In genomic region chr1:241834733-241835377, GRCh38 we compare ENCODE assay signal across 8 cellular contexts. TPM values are rescaled to one million over a fixed set of nuclear protein-coding genes. Genes with fewer than 3 reads are reported as not detected.
DNase-seq lines count a peak whose midpoint lies in the region; ATAC-seq and TF ChIP-seq lines count a peak whose summit lies in the region.

No MANE protein-coding gene starts in this region.

- H3K4me1 Mint-ChIP-seq in activated CD4-positive, alpha-beta T cell treated with anti-CD3 and anti-CD28 coated beads, Interleukin-2, amount 10 ng/mL, durations not matched to agents 24 days and 14 days = peaks cover 6% of the 10 kb centered on the region

- no peak overlapping the region for H3K4me3 Mint-ChIP-seq in activated CD4-positive, alpha-beta T cell treated with anti-CD3 and anti-CD28 coated beads, Interleukin-2, amount 10 ng/mL, durations not matched to agents 24 days and 14 days

- ATAC-seq in GM21723 (IDR thresholded peaks at IDR 0.05; ENCODE audit: unreplicated experiment) (peak; percentile 44), GM21529 (IDR thresholded peaks at IDR 0.05; ENCODE audit: unreplicated experiment) (no peak)

- H3K9me3 Mint-ChIP-seq in activated CD4-positive, alpha-beta T cell treated with anti-CD3 and anti-CD28 coated beads, Interleukin-2, amount 10 ng/mL, durations not matched to agents 24 days and 14 days = no peaks in the 10 kb centered on the region

- WGBS in testis, 2 donors = 14 to 35% methylated on average over 1 of the region's 1 CpG

- POLR2A ChIA-PET in AG04450 (lab: Yijun Ruan, JAX) = no interaction called here

- H3K27ac ChIP-seq in AG04450 (ENCODE audit: low read depth, low read length) (no peak overlapping the region), Peyer's patch (no peak overlapping the region), testis (no peak overlapping the region)

- DNase-seq in AG04450 (ENCODE audit: low read depth, low spot score) (peak; percentile 32), Peyer's patch (no peak), fibroblast of mammary gland (ENCODE audit: low read depth) (peak; percentile 78), testis (no peak), activated T-cell treated with anti-CD3 and anti-CD28 coated beads for 4 hours (no peak)
- no peak for DNase-seq in activated CD4-positive, alpha-beta T cell treated with anti-CD3 and anti-CD28 coated beads, Interleukin-2, amount 10 ng/mL, durations not matched to agents 24 days and 14 days

- TF ChIP-seq POLR2A in Peyer's patch (IDR thresholded peaks at IDR 0.05) (no peak), testis (IDR thresholded peaks at IDR 0.05) (no peak)

- no peaks in the 10 kb centered on the region for H3K9me3 ChIP-seq in AG04450 (ENCODE audit: control insufficient read depth, insufficient read depth, low read length)
- H3K9me3 ChIP-seq in Peyer's patch = no peaks in the 10 kb centered on the region
- H3K9me3 ChIP-seq in testis = no peaks in the 10 kb centered on the region

- intact Hi-C loops in testis (cut with DNase I; ENCODE audit: low total_unique reads) = loop anchor here (10.0 kb wide), 1 partner anchor 220 kb away; no protein-coding TSS in a partner anchor
- intact Hi-C loops in activated CD4-positive, alpha-beta T cell treated with anti-CD3 and anti-CD28 coated beads, Interleukin-2, amount 10 ng/mL, durations not matched to agents 24 days and 14 days (cut with micrococcal nuclease) = no loop called here

- no peaks in the 10 kb centered on the region for H3K27me3 ChIP-seq in AG04450 (ENCODE audit: control insufficient read depth, insufficient read depth, low read length)
- no peaks in the 10 kb centered on the region for H3K27me3 ChIP-seq in Peyer's patch
- H3K27me3 ChIP-seq in testis = no peaks in the 10 kb centered on the region

- H3K4me3 ChIP-seq in AG04450 (ENCODE audit: low read depth, low read length) (no peak overlapping the region), Peyer's patch (no peak overlapping the region), fibroblast of mammary gland (ENCODE audit: control insufficient read depth, low read depth, low read length) (no peak overlapping the region), testis (no peak overlapping the region)

- TF ChIP-seq CTCF in AG04450 (IDR thresholded peaks at IDR 0.05; ENCODE audit: low read depth, low read length) (peak; percentile 85), Peyer's patch (IDR thresholded peaks at IDR 0.05) (peak in 5 of 6 experiments; percentile 20 to 43 (median 36)), fibroblast of mammary gland (conservative IDR thresholded peaks at IDR 0.05; ENCODE audit: control insufficient read depth, insufficient read depth, low read depth, low read length) (peak; percentile 88), testis (IDR thresholded peaks at IDR 0.05) (peak; percentile 64 to 72 (median 70))

- H3K27ac Mint-ChIP-seq in activated CD4-positive, alpha-beta T cell treated with anti-CD3 and anti-CD28 coated beads, Interleukin-2, amount 10 ng/mL, durations not matched to agents 24 days and 14 days = no peak overlapping the region

- H3K27me3 Mint-ChIP-seq in activated CD4-positive, alpha-beta T cell treated with anti-CD3 and anti-CD28 coated beads, Interleukin-2, amount 10 ng/mL, durations not matched to agents 24 days and 14 days = peaks cover 17% of the 10 kb centered on the region

- H3K4me1 ChIP-seq in Peyer's patch (no peaks in the 10 kb centered on the region), testis (no peaks in the 10 kb centered on the region)

- no peaks in the 10 kb centered on the region for H3K36me3 Mint-ChIP-seq in activated CD4-positive, alpha-beta T cell treated with anti-CD3 and anti-CD28 coated beads, Interleukin-2, amount 10 ng/mL, durations not matched to agents 24 days and 14 days (ENCODE audit: low read depth)

- H3K36me3 ChIP-seq in Peyer's patch = no peaks in the 10 kb centered on the region
- H3K36me3 ChIP-seq in testis (ENCODE audit: low read depth, missing control alignments) = no peaks in the 10 kb centered on the region

- CTCF ChIA-PET in AG04450 (lab: Charles Lee) = interaction anchor here (0.6 to 4.5 kb wide), 22 partner anchors 8 to 315 kb away, joined by 3 to 45 read pairs (median 4); partner anchors contain the start of genes EXO1, FH, KMO and MAP1LC3C

RNA-seq across cellular contexts. Expression of gene EXO1, which starts 13.1 kb away (rescaled TPM):
- polyA plus RNA-seq in AG04450 (2011; rRNA removed) (2.9 and 4.3 TPM in 2 replicates), testis (ENCODE audit: insufficient read depth, low read depth, low replicate concordance) (8.3 TPM)
- polyA minus RNA-seq in AG04450 (2011; rRNA and poly(A)+ RNA removed) = 4.5 and 4.6 TPM in 2 replicates
- total RNA-seq in Peyer's patch (1 to 10 TPM in 3 of 4 donors, under 1 TPM in 1; 0.66 to 5.8 (median 1.8) TPM), testis (1 to 10 TPM; 8.2 to 8.4 TPM)
- 60.9 and 63.5 TPM in 2 replicates for total RNA-seq in activated CD4-positive, alpha-beta T cell treated with anti-CD3 and anti-CD28 coated beads, Interleukin-2, amount 10 ng/mL, durations not matched to agents 24 days and 14 days

Comparison
In these comparisons a context has a peak if more than half of its experiments do, and no peak if none do; other contexts are left out.
1. DNase-seq: peak in AG04450 (single experiment) and fibroblast of mammary gland (single experiment); none in Peyer's patch (0 of 3), testis (single experiment), activated T-cell treated with anti-CD3 and anti-CD28 coated beads for 4 hours (single experiment) and activated CD4-positive, alpha-beta T cell treated with anti-CD3 and anti-CD28 coated beads, Interleukin-2, amount 10 ng/mL, durations not matched to agents 24 days and 14 days (single experiment).
2. CTCF ChIP-seq: peak in every context shown above with its lines; median percentile 88 in fibroblast of mammary gland; 85 in AG04450; 70 in testis; 36 in Peyer's patch.